ENCODE assay signal across 8 cellular contexts in the genomic region with DNA sequence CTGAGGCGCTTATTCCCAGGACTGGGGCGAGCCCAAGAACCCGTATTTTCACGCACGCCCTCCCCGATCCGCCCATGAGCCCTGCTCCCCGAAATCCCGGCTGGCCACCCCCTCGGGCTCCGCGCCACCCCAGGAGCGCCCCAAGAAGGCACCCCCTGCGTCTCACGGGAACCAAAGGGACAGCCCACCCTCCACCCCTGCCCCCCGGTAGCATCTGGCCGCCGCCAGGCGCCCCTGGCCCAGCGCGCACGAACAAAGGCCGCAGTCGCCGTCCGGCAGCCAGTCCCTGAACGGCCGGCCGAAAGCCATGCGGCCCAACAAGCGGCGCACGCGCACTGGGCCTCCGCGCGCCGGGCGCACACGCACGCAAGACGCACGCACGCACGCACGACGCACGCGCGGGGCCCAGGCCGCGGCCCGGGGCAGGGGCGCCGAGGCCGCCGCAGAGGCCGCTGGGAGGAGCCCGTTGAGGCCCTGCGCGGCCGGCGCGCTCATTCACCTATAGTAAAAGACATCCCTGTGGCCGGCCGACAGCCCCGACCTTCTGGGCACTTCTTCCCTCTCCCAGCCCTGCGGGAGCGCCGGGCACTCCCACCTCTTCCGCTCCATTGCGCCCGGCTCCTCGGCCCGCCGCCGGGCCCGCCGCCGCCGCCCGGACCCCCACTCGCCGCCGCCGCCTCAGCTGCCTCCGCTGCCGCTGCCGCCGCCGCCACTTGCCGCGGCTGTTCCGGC. TPM values are rescaled to one million over a fixed set of nuclear protein-coding genes. Genes with fewer than 3 reads are reported as not detected.
DNase-seq lines count a peak whose midpoint lies in the region; ATAC-seq and TF ChIP-seq lines count a peak whose summit lies in the region.

No MANE protein-coding gene starts in this region.

- CTCF ChIA-PET in activated naive CD4-positive, alpha-beta T cell treated with anti-CD3 and anti-CD28 coated beads for 36 hours (lab: Charles Lee), result interaction anchor here (0.9 to 2.7 kb wide), 4 partner anchors 8 to 153 kb away, joined by 3 to 16 read pairs (median 4); no protein-coding TSS in a partner anchor

- no peaks in the 10 kb centered on the region for H3K27me3 ChIP-seq in gastroesophageal sphincter

- H3K4me1 Mint-ChIP-seq in activated naive CD4-positive, alpha-beta T cell treated with anti-CD3 and anti-CD28 coated beads for 36 hours (ENCODE audit: low read depth), result peaks cover 26% of the 10 kb centered on the region

- intact Hi-C loops in activated naive CD4-positive, alpha-beta T cell treated with anti-CD3 and anti-CD28 coated beads for 36 hours (cut with micrococcal nuclease), result loop anchor here (1.0 to 10.0 kb wide), 5 partner anchors 13 to 317 kb away; a partner anchor contains a TSS

- H3K4me1 ChIP-seq in gastroesophageal sphincter, result peaks cover 0 to 35% (median 15%) of the 10 kb centered on the region in 3 donors

- no peaks in the 10 kb centered on the region for H3K9me3 Mint-ChIP-seq in activated naive CD4-positive, alpha-beta T cell treated with anti-CD3 and anti-CD28 coated beads for 36 hours

- peak overlapping the region; percentile 73 to 93 for H3K4me3 ChIP-seq in gastroesophageal sphincter

- no peaks in the 10 kb centered on the region for H3K27me3 Mint-ChIP-seq in activated naive CD4-positive, alpha-beta T cell treated with anti-CD3 and anti-CD28 coated beads for 36 hours (ENCODE audit: low read depth)

- peak overlapping the region; percentile 96 for H3K4me3 Mint-ChIP-seq in activated naive CD4-positive, alpha-beta T cell treated with anti-CD3 and anti-CD28 coated beads for 36 hours

- WGBS in gastroesophageal sphincter (ENCODE audit: low coverage in 1 of 2), 2 donors, result 0% methylated on average over 2 of the region's 94 CpGs; no CpG with 5 or more reads in 1 of the 2 donors

- H3K27ac Mint-ChIP-seq in activated naive CD4-positive, alpha-beta T cell treated with anti-CD3 and anti-CD28 coated beads for 36 hours, result peak overlapping the region; percentile 82

- TF ChIP-seq CTCF in gastroesophageal sphincter (IDR thresholded peaks at IDR 0.05), result no peak

- no peaks in the 10 kb centered on the region for H3K9me3 ChIP-seq in KOPT-K1 (ENCODE audit: insufficient read depth, low read length, poor library complexity, severe bottlenecking)
- no peaks in the 10 kb centered on the region for H3K9me3 ChIP-seq in gastroesophageal sphincter

- DNase-seq in ELF-1 (ENCODE audit: low read depth, low spot score) (peak; percentile 83), nucleus accumbens (lab: John Stamatoyannopoulos, UW) (peak in 54 of 56 donors; percentile 25 to 87 (median 67)), substantia nigra (lab: John Stamatoyannopoulos, UW) (peak in 47 of 49 donors; percentile 36 to 90 (median 66))
- DNase-seq in activated naive CD4-positive, alpha-beta T cell treated with anti-CD3 and anti-CD28 coated beads for 36 hours, result peak; percentile 84

- peaks cover 20% of the 10 kb centered on the region for H3K36me3 Mint-ChIP-seq in activated naive CD4-positive, alpha-beta T cell treated with anti-CD3 and anti-CD28 coated beads for 36 hours (ENCODE audit: low read depth)

- TF ChIP-seq POLR2A in Raji (IDR thresholded peaks at IDR 0.05; ENCODE audit: insufficient read depth, low read depth, low read length) (peak; percentile 85), gastroesophageal sphincter (IDR thresholded peaks at IDR 0.05) (peak; percentile 65 to 84)

- H3K27ac ChIP-seq in KOPT-K1 (ENCODE audit: low read depth, low read length, poor library complexity, severe bottlenecking) (peak overlapping the region; percentile 99), gastroesophageal sphincter (peak overlapping the region; percentile 88 to 100 (median 97)), substantia nigra (ENCODE audit: low read depth, low read length, poor library complexity, severe bottlenecking) (peak overlapping the region; percentile 86)

- no peak for TF ChIP-seq EP300 in gastroesophageal sphincter (IDR thresholded peaks at IDR 0.05)

- peak; percentile 53 for ATAC-seq in GM21786 (IDR thresholded peaks at IDR 0.05; ENCODE audit: unreplicated experiment)
- peak; percentile 92 for ATAC-seq in gastroesophageal sphincter

- H3K36me3 ChIP-seq in KOPT-K1 (ENCODE audit: insufficient read depth, low read length) (peaks cover 43% of the 10 kb centered on the region), gastroesophageal sphincter (peaks cover 0 to 24% of the 10 kb centered on the region in 2 donors)

RNA-seq across cellular contexts. Expression of a gene that starts 0.5 kb away (rescaled TPM):
- total RNA-seq in activated naive CD4-positive, alpha-beta T cell treated with anti-CD3 and anti-CD28 coated beads for 36 hours, result 10 to 100 TPM; 58.1 to 63.7 TPM
- 100 to 1,000 TPM in 1 of 4 donors, 10 to 100 TPM in 3; 80.3 to 159 (median 95.7) TPM for total RNA-seq in gastroesophageal sphincter

RNA-seq across cellular contexts. Expression of a gene that starts 13.1 kb away (rescaled TPM):
- total RNA-seq in activated naive CD4-positive, alpha-beta T cell treated with anti-CD3 and anti-CD28 coated beads for 36 hours, result 100 to 1,000 TPM; 281 to 293 TPM
- 100 to 1,000 TPM in 1 of 4 donors, 10 to 100 TPM in 3; 78.2 to 102 (median 92.4) TPM for total RNA-seq in gastroesophageal sphincter

RNA-seq across cellular contexts. Expression of a gene that starts 24.1 kb away (rescaled TPM):
- total RNA-seq in activated naive CD4-positive, alpha-beta T cell treated with anti-CD3 and anti-CD28 coated beads for 36 hours, result 1 to 10 TPM; 2.0 to 2.1 TPM
- 10 to 100 TPM; 18.8 to 47.8 (median 28.7) TPM for total RNA-seq in gastroesophageal sphincter

Comparison
In these comparisons a context has a peak if more than half of its experiments do, and no peak if none do; other contexts are left out.
1. Peak in every context shown above with its lines: DNase-seq, ATAC-seq, H3K4me3 ChIP-seq and H3K27ac ChIP-seq.
2. RNA of a gene that starts 24.1 kb away (total RNA-seq): 18.8 to 47.8 TPM in gastroesophageal sphincter; 2.0 to 2.1 TPM in activated naive CD4-positive, alpha-beta T cell treated with anti-CD3 and anti-CD28 coated beads for 36 hours; every median in the first group is over 4 times any median in the second.